In the genomic region with DNA sequence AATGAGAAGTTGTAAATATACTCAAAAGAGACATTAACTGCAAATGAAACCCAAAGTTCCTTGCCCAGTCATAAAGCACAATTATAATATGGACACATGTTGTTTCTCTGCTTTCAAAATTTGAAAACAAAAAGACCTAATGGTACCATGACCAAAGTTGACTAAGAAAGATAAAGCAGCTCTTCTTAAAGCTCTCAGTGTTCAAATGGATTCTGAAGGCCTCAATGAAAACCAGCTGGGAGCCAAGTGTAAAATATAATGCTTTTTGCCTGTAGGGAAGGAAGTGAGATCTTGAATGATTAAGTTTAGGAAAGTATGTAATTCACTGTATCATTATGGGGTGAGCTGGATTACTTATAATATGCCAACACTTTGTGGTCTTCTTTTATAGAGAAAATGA, we compare ENCODE assay signal across 25 cellular contexts.
"Had no signal": no experiment of that assay in that cellular context is flagged by ENCODE, and none has a peak within 500 bp of the region (broad histone marks: within the 10 kb centered on the region; RNA-seq: fewer than 3 reads in every experiment).

No MANE protein-coding gene starts in this region.

- ATAC-seq: effector memory CD8-positive, alpha-beta T cell; esophagus mucosa; foreskin keratinocyte; gastroesophageal sphincter; heart right ventricle; left cardiac atrium; left lung; left ventricle myocardium superior; naive thymus-derived CD4-positive, alpha-beta T cell; natural killer cell had no signal

- H3K4me1 ChIP-seq: esophagus squamous epithelium, foreskin keratinocyte, gastroesophageal sphincter, heart right ventricle, left lung had no signal

- H3K9me3 ChIP-seq: esophagus squamous epithelium, gastroesophageal sphincter, heart right ventricle had no signal

- DNase-seq: dermis blood vessel endothelial cell; dorsolateral prefrontal cortex; effector CD4-positive, alpha-beta T cell; effector memory CD8-positive, alpha-beta T cell; endodermal cell; erythroblast; esophagus squamous epithelium; foreskin keratinocyte; glutamatergic neuron; head of caudate nucleus; heart right ventricle; hippocampal formation; left cardiac atrium; left lung; left ventricle myocardium superior; mammary epithelial cell; mesendoderm; midbrain; naive thymus-derived CD4-positive, alpha-beta T cell; natural killer cell had no signal

- H3K36me3 ChIP-seq: esophagus squamous epithelium, gastroesophageal sphincter, heart right ventricle, left lung had no signal

- H3K4me3 ChIP-seq: coronary artery, dorsolateral prefrontal cortex, esophagus squamous epithelium, gastroesophageal sphincter, heart right ventricle, left lung, lung had no signal

- H3K27ac ChIP-seq: coronary artery, dorsolateral prefrontal cortex, epithelial cell of prostate, esophagus squamous epithelium, foreskin keratinocyte, gastroesophageal sphincter, heart right ventricle, left lung had no signal

- H3K27me3 ChIP-seq: dorsolateral prefrontal cortex, esophagus squamous epithelium, foreskin keratinocyte, gastroesophageal sphincter, heart right ventricle, left lung had no signal
